Comparison of ENCODE assay signal across 1 cellular context in the genomic region with DNA sequence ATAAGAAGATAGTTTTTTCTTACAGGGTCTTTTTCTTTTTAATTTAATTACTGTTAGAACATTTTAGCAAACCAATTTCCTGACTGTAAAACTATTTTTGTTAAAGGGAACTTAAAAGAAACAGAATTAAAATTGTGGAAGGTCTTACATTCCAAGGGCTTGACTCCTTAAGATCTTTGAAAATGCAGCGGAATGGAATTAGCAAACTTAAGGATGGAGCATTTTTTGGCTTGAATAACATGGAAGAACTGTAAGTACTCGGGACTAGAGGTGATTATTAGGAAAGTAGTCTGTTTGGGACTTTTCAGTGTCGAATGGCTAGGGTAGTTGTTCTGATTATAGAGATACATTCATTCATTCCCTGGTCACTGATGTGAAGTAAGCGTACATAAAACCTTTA.
TF ChIP-seq lines count a peak whose summit lies in the region.

No MANE protein-coding gene starts in this region.

TF ChIP-seq in IMR-90, 13 proteins besides CTCF, POLR2A, EP300 and RAD21:
- TF ChIP-seq MAFK (IDR thresholded peaks at IDR 0.05; ENCODE audit: low read depth, low read length) (no peak), MAZ (IDR thresholded peaks at IDR 0.05; ENCODE audit: borderline replicate concordance, low read depth, low read length) (no peak), MXI1 (IDR thresholded peaks at IDR 0.05; ENCODE audit: borderline replicate concordance, low read depth, low read length) (no peak), FOS (IDR thresholded peaks at IDR 0.05; ENCODE audit: low read depth, low read length) (no peak)
TF ChIP-seq in IMR-90: peak in this region for 0.
